1 cellular context compared by ENCODE assay signal in the genomic region with DNA sequence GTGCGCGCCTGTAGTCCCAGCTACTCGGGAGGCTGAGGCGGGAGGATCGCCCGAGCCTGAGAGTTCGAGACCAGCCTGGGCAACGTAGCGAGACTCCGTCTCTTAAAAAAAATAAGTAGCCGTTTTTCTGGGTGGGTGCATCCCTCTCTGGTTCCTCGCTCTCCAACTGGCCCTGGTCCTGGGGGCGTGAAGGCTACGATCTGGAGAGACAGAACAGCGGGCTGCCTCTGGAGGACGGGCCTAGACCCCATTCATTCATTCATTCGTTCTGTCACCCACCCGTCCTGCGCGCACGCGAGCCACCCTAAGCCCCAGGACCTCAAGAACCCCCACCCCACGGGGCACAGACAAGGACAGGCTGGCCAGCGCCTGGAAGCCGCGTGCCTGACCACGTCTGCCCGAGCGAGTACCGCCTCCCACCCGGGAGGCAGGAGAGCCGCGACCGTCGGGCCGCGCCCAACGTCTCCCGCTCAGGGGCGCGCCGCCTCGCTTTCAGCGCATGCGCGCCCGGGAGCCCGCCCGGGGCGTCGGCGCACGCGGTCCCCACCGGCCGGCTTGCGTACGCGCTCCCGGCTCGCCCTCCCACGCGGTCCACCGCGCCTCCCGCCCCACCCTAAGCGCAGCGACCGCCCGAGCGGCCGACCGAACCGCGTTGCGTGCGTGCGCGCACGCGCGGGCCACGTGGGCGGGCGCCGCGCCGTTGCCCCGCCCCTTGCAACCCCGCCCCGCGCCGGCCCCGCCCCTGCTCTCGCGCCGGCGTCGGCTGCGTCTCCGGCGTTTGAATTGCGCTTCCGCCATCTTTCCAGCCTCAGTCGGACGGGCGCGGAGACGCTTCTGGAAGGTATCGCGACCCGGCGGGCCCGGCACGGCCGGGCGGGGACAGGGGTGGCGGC.
TF ChIP-seq lines count a peak whose summit lies in the region.

RAN (plus strand) TSS at position 781 of the 893 bp plus-strand sequence. CDS start 528 bp downstream, outside the sequence.

TF ChIP-seq in HEK293, 187 proteins besides CTCF, POLR2A, EP300 and RAD21 (continued from another document and continues in another):
- TF ChIP-seq, protein P1, sequence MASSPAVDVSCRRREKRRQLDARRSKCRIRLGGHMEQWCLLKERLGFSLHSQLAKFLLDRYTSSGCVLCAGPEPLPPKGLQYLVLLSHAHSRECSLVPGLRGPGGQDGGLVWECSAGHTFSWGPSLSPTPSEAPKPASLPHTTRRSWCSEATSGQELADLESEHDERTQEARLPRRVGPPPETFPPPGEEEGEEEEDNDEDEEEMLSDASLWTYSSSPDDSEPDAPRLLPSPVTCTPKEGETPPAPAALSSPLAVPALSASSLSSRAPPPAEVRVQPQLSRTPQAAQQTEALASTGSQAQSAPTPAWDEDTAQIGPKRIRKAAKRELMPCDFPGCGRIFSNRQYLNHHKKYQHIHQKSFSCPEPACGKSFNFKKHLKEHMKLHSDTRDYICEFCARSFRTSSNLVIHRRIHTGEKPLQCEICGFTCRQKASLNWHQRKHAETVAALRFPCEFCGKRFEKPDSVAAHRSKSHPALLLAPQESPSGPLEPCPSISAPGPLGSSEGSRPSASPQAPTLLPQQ (tag by site-specific recombination; IDR thresholded peaks at IDR 0.05): peak; percentile 29; the same call in 1 of the 2 replicates
- TF ChIP-seq ZNF555 (tag by site-specific recombination; conservative IDR thresholded peaks at IDR 0.05) (no peak), ZNF335 (tag by site-specific recombination; conservative IDR thresholded peaks at IDR 0.05) (peak; percentile 59), ZNF830 (tag by site-specific recombination; IDR thresholded peaks at IDR 0.05; ENCODE audit: low read depth) (no peak), ZNF174 (tag by site-specific recombination; IDR thresholded peaks at IDR 0.05) (no peak), GLIS1 (tag by site-specific recombination; IDR thresholded peaks at IDR 0.05) (peak; percentile 61; the same call in 1 of the 2 replicates), ZNF658 (tag by site-specific recombination; IDR thresholded peaks at IDR 0.05) (no peak), KLF8 (tag by site-specific recombination; IDR thresholded peaks at IDR 0.05) (peak; percentile 38; the same call in 1 of the 2 replicates), ZBTB10 (tag by site-specific recombination; IDR thresholded peaks at IDR 0.05) (no peak; the same call in 1 of the 2 replicates), ZBTB8A (tag by site-specific recombination; IDR thresholded peaks at IDR 0.05) (peak; percentile 76), ZNF239 (tag by site-specific recombination; IDR thresholded peaks at IDR 0.05) (no peak), PATZ1 (tag by site-specific recombination; IDR thresholded peaks at IDR 0.05) (peak; percentile 41), ZNF214 (tag by site-specific recombination; IDR thresholded peaks at IDR 0.05; ENCODE audit: borderline replicate concordance) (no peak), ZNF202 (tag by site-specific recombination; IDR thresholded peaks at IDR 0.05; ENCODE audit: borderline replicate concordance) (no peak; the same call in 1 of the 2 replicates), ZNF24 (tag by site-specific recombination; IDR thresholded peaks at IDR 0.05) (peak; percentile 94), GLIS2 (tag by site-specific recombination; IDR thresholded peaks at IDR 0.05) (peak; percentile 41; the same call in 1 of the 2 replicates), ZBTB44 (tag by site-specific recombination; IDR thresholded peaks at IDR 0.05) (no peak), SALL2 (tag by site-specific recombination; IDR thresholded peaks at IDR 0.05; ENCODE audit: borderline replicate concordance) (no peak), TCF7L2 (IDR thresholded peaks at IDR 0.05; ENCODE audit: borderline replicate concordance, low read depth, low read length) (no peak), ZNF121 (tag by site-specific recombination; IDR thresholded peaks at IDR 0.05) (peak; percentile 51; the same call in 1 of the 2 replicates), ZNF677 (tag by site-specific recombination; IDR thresholded peaks at IDR 0.05) (no peak), ZNF19 (tag by site-specific recombination; IDR thresholded peaks at IDR 0.05; ENCODE audit: low read depth) (no peak), ZNF274 (IDR thresholded peaks at IDR 0.05; ENCODE audit: low read length) (no peak), ZNF274 (tag by site-specific recombination; IDR thresholded peaks at IDR 0.05; ENCODE audit: borderline replicate concordance) (no peak), ZNF350 (tag by site-specific recombination; IDR thresholded peaks at IDR 0.05) (no peak), ZNF521 (tag by site-specific recombination; IDR thresholded peaks at IDR 0.05) (no peak), HOXC10 (CRISPR knock-in tag; IDR thresholded peaks at IDR 0.05) (no peak), ZNF146 (tag by site-specific recombination; IDR thresholded peaks at IDR 0.05) (no peak), GLI4 (tag by site-specific recombination; IDR thresholded peaks at IDR 0.05) (no peak), ZNF600 (tag by site-specific recombination; IDR thresholded peaks at IDR 0.05) (peak; percentile 33; the same call in 1 of the 2 replicates), ZSCAN16 (tag by site-specific recombination; IDR thresholded peaks at IDR 0.05) (no peak), ZNF549 (tag by site-specific recombination; IDR thresholded peaks at IDR 0.05) (no peak), KLF7 (tag by site-specific recombination; IDR thresholded peaks at IDR 0.05; ENCODE audit: borderline replicate concordance) (0 out of 2 replicates have a peak, but pooled peaks have one; percentile 44), ZEB2 (tag by site-specific recombination; IDR thresholded peaks at IDR 0.05) (no peak), ZNF558 (tag by site-specific recombination; IDR thresholded peaks at IDR 0.05) (no peak), ZNF311 (tag by site-specific recombination; IDR thresholded peaks at IDR 0.05; ENCODE audit: borderline replicate concordance) (no peak), ZNF785 (tag by site-specific recombination; IDR thresholded peaks at IDR 0.05) (no peak), ZNF302 (tag by site-specific recombination; IDR thresholded peaks at IDR 0.05; ENCODE audit: low read depth) (no peak), ZNF394 (tag by site-specific recombination; IDR thresholded peaks at IDR 0.05; ENCODE audit: borderline replicate concordance) (no peak), ZNF585B (tag by site-specific recombination; IDR thresholded peaks at IDR 0.05) (no peak), ZNF175 (tag by site-specific recombination; IDR thresholded peaks at IDR 0.05) (no peak; the same call in 1 of the 2 replicates), ZBTB21 (tag by site-specific recombination; IDR thresholded peaks at IDR 0.05) (no peak), ZNF433 (tag by site-specific recombination; IDR thresholded peaks at IDR 0.05; ENCODE audit: low read depth) (no peak)
- TF ChIP-seq, protein P2, sequence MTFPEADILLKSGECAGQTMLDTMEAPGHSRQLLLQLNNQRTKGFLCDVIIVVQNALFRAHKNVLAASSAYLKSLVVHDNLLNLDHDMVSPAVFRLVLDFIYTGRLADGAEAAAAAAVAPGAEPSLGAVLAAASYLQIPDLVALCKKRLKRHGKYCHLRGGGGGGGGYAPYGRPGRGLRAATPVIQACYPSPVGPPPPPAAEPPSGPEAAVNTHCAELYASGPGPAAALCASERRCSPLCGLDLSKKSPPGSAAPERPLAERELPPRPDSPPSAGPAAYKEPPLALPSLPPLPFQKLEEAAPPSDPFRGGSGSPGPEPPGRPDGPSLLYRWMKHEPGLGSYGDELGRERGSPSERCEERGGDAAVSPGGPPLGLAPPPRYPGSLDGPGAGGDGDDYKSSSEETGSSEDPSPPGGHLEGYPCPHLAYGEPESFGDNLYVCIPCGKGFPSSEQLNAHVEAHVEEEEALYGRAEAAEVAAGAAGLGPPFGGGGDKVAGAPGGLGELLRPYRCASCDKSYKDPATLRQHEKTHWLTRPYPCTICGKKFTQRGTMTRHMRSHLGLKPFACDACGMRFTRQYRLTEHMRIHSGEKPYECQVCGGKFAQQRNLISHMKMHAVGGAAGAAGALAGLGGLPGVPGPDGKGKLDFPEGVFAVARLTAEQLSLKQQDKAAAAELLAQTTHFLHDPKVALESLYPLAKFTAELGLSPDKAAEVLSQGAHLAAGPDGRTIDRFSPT (tag by site-specific recombination; IDR thresholded peaks at IDR 0.05): no peak
- TF ChIP-seq, protein P3, sequence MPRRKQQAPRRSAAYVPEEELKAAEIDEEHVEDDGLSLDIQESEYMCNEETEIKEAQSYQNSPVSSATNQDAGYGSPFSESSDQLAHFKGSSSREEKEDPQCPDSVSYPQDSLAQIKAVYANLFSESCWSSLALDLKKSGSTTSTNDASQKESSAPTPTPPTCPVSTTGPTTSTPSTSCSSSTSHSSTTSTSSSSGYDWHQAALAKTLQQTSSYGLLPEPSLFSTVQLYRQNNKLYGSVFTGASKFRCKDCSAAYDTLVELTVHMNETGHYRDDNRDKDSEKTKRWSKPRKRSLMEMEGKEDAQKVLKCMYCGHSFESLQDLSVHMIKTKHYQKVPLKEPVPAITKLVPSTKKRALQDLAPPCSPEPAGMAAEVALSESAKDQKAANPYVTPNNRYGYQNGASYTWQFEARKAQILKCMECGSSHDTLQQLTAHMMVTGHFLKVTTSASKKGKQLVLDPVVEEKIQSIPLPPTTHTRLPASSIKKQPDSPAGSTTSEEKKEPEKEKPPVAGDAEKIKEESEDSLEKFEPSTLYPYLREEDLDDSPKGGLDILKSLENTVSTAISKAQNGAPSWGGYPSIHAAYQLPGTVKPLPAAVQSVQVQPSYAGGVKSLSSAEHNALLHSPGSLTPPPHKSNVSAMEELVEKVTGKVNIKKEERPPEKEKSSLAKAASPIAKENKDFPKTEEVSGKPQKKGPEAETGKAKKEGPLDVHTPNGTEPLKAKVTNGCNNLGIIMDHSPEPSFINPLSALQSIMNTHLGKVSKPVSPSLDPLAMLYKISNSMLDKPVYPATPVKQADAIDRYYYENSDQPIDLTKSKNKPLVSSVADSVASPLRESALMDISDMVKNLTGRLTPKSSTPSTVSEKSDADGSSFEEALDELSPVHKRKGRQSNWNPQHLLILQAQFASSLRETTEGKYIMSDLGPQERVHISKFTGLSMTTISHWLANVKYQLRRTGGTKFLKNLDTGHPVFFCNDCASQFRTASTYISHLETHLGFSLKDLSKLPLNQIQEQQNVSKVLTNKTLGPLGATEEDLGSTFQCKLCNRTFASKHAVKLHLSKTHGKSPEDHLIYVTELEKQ (tag by site-specific recombination; IDR thresholded peaks at IDR 0.05; ENCODE audit: borderline replicate concordance): no peak
- TF ChIP-seq, protein P4, sequence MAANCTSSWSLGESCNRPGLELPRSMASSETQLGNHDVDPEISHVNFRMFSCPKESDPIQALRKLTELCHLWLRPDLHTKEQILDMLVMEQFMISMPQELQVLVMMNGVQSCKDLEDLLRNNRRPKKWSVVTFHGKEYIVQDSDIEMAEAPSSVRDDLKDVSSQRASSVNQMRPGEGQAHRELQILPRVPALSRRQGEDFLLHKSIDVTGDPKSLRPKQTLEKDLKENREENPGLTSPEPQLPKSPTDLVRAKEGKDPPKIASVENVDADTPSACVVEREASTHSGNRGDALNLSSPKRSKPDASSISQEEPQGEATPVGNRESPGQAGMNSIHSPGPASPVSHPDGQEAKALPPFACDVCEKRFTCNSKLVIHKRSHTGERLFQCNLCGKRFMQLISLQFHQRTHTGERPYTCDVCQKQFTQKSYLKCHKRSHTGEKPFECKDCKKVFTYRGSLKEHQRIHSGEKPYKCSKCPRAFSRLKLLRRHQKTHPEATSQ (tag by site-specific recombination; IDR thresholded peaks at IDR 0.05): no peak
